7 cellular contexts compared by ENCODE assay signal in genomic region chr20:33663161-33664084, GRCh38. TPM values are rescaled to one million over a fixed set of nuclear protein-coding genes. Genes with fewer than 3 reads are reported as not detected.
A peak's percentile ranks its signal among the peaks of the same experiment; 100 is the strongest.
DNase-seq lines count a peak whose midpoint lies in the region; ATAC-seq, FAIRE-seq and TF ChIP-seq lines count a peak whose summit lies in the region.

No MANE protein-coding gene starts in this region.

- H3K4me1 ChIP-seq in liver (ENCODE audit: control insufficient read depth in 4 of 4, insufficient read depth in 4 of 4, low read length in 3 of 4) = peaks cover 3 to 43% (median 20%) of the 10 kb centered on the region in 4 donors

- H3K27ac ChIP-seq in liver (ENCODE audit: low read depth in 1 of 2, low read length in 2 of 2) = peak overlapping the region; percentile 81 to 82

- H3K9me3 Mint-ChIP-seq in dendritic cell treated with granulocyte-macrophage colony-stimulating factor and Interleukin-4, amounts not matched to agents 40 ng/mL and 50 ng/mL, for 4 days = no peaks in the 10 kb centered on the region

- H3K4me1 Mint-ChIP-seq in dendritic cell treated with granulocyte-macrophage colony-stimulating factor and Interleukin-4, amounts not matched to agents 40 ng/mL and 50 ng/mL, for 4 days (ENCODE audit: low read depth) = peaks cover 50% of the 10 kb centered on the region

- peaks cover 0 to 2% (median under 1%) of the 10 kb centered on the region in 4 donors for H3K36me3 ChIP-seq in liver (ENCODE audit: control insufficient read depth in 4 of 4, insufficient read depth in 3 of 4, low read depth in 1 of 4, low read length in 3 of 4)

- H3K9me3 ChIP-seq in liver (ENCODE audit: control insufficient read depth in 4 of 4, low read length in 3 of 4) = no peaks in the 10 kb centered on the region

- H3K27me3 ChIP-seq in liver (ENCODE audit: control insufficient read depth in 4 of 4, insufficient read depth in 4 of 4, low read length in 3 of 4) = no peaks in the 10 kb centered on the region

- H3K9ac ChIP-seq in liver (ENCODE audit: low read depth in 1 of 2, low read length in 2 of 2) = peak overlapping the region; percentile 14 to 47

- TF ChIP-seq CTCF in liver (IDR thresholded peaks at IDR 0.05; ENCODE audit: low read depth, low read length, missing input control) = no peak

- DNase-seq in GM18507 (ENCODE audit: extremely low spot score, insufficient read length, low read depth) (no peak), NCI-H69 (lab: John Stamatoyannopoulos, UW) (peak; percentile 93)
- peak; percentile 65 to 73 for DNase-seq in activated CD4-positive, alpha-beta T cell treated with anti-CD3 and anti-CD28 coated beads, Interleukin-2, amount 50 U/mL, for 4 hours
- peak; percentile 84 for DNase-seq in stimulated activated CD4-positive, alpha-beta T cell treated with anti-CD3 and anti-CD28 coated beads, Interleukin-4, amount 100 ng/mL, for 24 hours

- intact Hi-C loops in dendritic cell treated with granulocyte-macrophage colony-stimulating factor and Interleukin-4, amounts not matched to agents 40 ng/mL and 50 ng/mL, for 4 days (cut with micrococcal nuclease) = loop anchor here (5.0 to 10.0 kb wide), 3 partner anchors 109 to 331 kb away; partner anchors contain the start of genes CDK5RAP1 and RALY

- WGBS in liver = 1% methylated on average over 84 of the region's 84 CpGs

- peak overlapping the region; percentile 83 for H3K27ac Mint-ChIP-seq in dendritic cell treated with granulocyte-macrophage colony-stimulating factor and Interleukin-4, amounts not matched to agents 40 ng/mL and 50 ng/mL, for 4 days

- no peak for TF ChIP-seq RAD21 in liver (IDR thresholded peaks at IDR 0.05)

- H3K4me3 Mint-ChIP-seq in dendritic cell treated with granulocyte-macrophage colony-stimulating factor and Interleukin-4, amounts not matched to agents 40 ng/mL and 50 ng/mL, for 4 days = peak overlapping the region; percentile 87

- FAIRE-seq in GM18507 (lab: Jason Lieb, UNC) = peak; percentile 76

- H3K36me3 Mint-ChIP-seq in dendritic cell treated with granulocyte-macrophage colony-stimulating factor and Interleukin-4, amounts not matched to agents 40 ng/mL and 50 ng/mL, for 4 days (ENCODE audit: low read depth) = peaks cover 19% of the 10 kb centered on the region

- peak; percentile 34 for ATAC-seq in HG03175 (IDR thresholded peaks at IDR 0.05; ENCODE audit: unreplicated experiment)

- no peaks in the 10 kb centered on the region for H3K27me3 Mint-ChIP-seq in dendritic cell treated with granulocyte-macrophage colony-stimulating factor and Interleukin-4, amounts not matched to agents 40 ng/mL and 50 ng/mL, for 4 days

- H3K4me3 ChIP-seq in liver (ENCODE audit: low read depth in 1 of 3, low read length in 3 of 3) = peak overlapping the region; percentile 56 to 74 (median 58)

TF ChIP-seq in liver, 16 proteins besides CTCF, POLR2A, EP300 and RAD21:
- TF ChIP-seq ATF3 (IDR thresholded peaks at IDR 0.05) (no peak), HNF4G (IDR thresholded peaks at IDR 0.05) (no peak), GABPA (IDR thresholded peaks at IDR 0.05 in 1 of 2, conservative IDR thresholded peaks at IDR 0.05 in 1 of 2) (peak; percentile 63 to 86), REST (IDR thresholded peaks at IDR 0.05) (peak; percentile 24), SP1 (IDR thresholded peaks at IDR 0.05) (peak; percentile 20)

RNA-seq across cellular contexts. Expression of gene C20orf144, which starts 1.3 kb away (rescaled TPM):
- total RNA-seq in liver = not detected
- polyA plus RNA-seq in liver = not detected

RNA-seq across cellular contexts. Expression of gene ACTL10, which starts 3.3 kb away (rescaled TPM):
- under 1 TPM; 0.33 to 0.50 TPM for total RNA-seq in liver
- polyA plus RNA-seq in liver = under 1 TPM; 0.10 to 0.37 TPM

RNA-seq across cellular contexts. Expression of gene NECAB3, which starts 10.8 kb away (rescaled TPM):
- 10 to 100 TPM; 11.0 to 14.8 TPM for total RNA-seq in liver
- polyA plus RNA-seq in liver = 10 to 100 TPM; 10.5 to 11.2 TPM

RNA-seq across cellular contexts. Expression of gene E2F1, which starts 22.8 kb away (rescaled TPM):
- 10 to 100 TPM in 1 of 2 donors, under 1 TPM in 1; 0.17 to 11.0 TPM for total RNA-seq in liver
- 1 to 10 TPM in 1 of 2 donors, under 1 TPM in 1; 0.10 to 1.6 TPM for polyA plus RNA-seq in liver

RNA-seq across cellular contexts. Expression of gene PXMP4, which starts 56.7 kb away (rescaled TPM):
- total RNA-seq in liver = 10 to 100 TPM in 1 of 2 donors, 1 to 10 TPM in 1; 7.5 to 11.1 TPM
- polyA plus RNA-seq in liver = 10 to 100 TPM in 1 of 2 donors, 1 to 10 TPM in 1; 5.5 to 16.0 TPM
